Comparison of ENCODE assay signal across 24 cellular contexts in genomic region chr9:5892456-5893133, GRCh38. TPM values are rescaled to one million over a fixed set of nuclear protein-coding genes. Genes with fewer than 3 reads are reported as not detected.
A peak's percentile ranks its signal among the peaks of the same experiment; 100 is the strongest.
DNase-seq lines count a peak whose midpoint lies in the region; ATAC-seq and TF ChIP-seq lines count a peak whose summit lies in the region.
"Had no signal": no experiment of that assay in that cellular context is flagged by ENCODE, and none has a peak within 500 bp of the region (broad histone marks: within the 10 kb centered on the region; RNA-seq: fewer than 3 reads in every experiment).

No MANE protein-coding gene starts in this region.

- no peaks in the 10 kb centered on the region for H3K36me3 Mint-ChIP-seq in activated T-cell treated with anti-CD3 and anti-CD28 coated beads, Interleukin-2, amount 50 U/mL, for 72 hours (ENCODE audit: insufficient read depth in 2 of 2)

- intact Hi-C loops in left cardiac atrium (cut with DNase I) = no loop called here
- intact Hi-C loops in Right ventricle myocardium superior (cut with DNase I) = no loop called here
- intact Hi-C loops in esophagus muscularis mucosa (cut with DNase I) = no loop called here
- intact Hi-C loops in Right ventricle myocardium inferior (cut with DNase I) = no loop called here

- no peak overlapping the region for H3K4me3 ChIP-seq in RWPE2 (ENCODE audit: severe bottlenecking)
- H3K4me3 ChIP-seq in esophagus muscularis mucosa = no peak overlapping the region
- H3K4me3 ChIP-seq: GM12878, Peyer's patch had no signal

- H3K4me1 ChIP-seq in RWPE2 (ENCODE audit: insufficient read depth, poor library complexity, severe bottlenecking) = no peaks in the 10 kb centered on the region
- H3K4me1 ChIP-seq in esophagus muscularis mucosa = no peaks in the 10 kb centered on the region
- H3K4me1 ChIP-seq: Peyer's patch had no signal

- ATAC-seq in left cardiac atrium (peak; percentile 8 to 55), Right ventricle myocardium superior (ENCODE audit: poor library complexity) (no peak), RWPE2 (ENCODE audit: low read depth) (peak; percentile 70; the same call in 2 of the 3 replicates), Right ventricle myocardium inferior (no peak)
- no peak for ATAC-seq in activated T-cell treated with anti-CD3 and anti-CD28 coated beads, Interleukin-2, amount 50 U/mL, for 72 hours (replicated peaks in 1 of 2)
- ATAC-seq: GM12878; stimulated activated naive B cell treated with anti-CD40 and anti-IgM and Interleukin-4, amounts not matched to agents 10 μg/mL and 1 μg/mL and 100 μg/mL, for 72 hours had no signal

- no peak for TF ChIP-seq POLR2A in esophagus muscularis mucosa (IDR thresholded peaks at IDR 0.05; ENCODE audit: low read depth)

- H3K27ac ChIP-seq in RWPE2 (ENCODE audit: poor library complexity, severe bottlenecking) (no peak overlapping the region), esophagus muscularis mucosa (replicated peaks in 1 of 4) (no peak overlapping the region)
- H3K27ac ChIP-seq: epithelial cell of prostate, Peyer's patch had no signal

- no peak for TF ChIP-seq EP300 in esophagus muscularis mucosa (IDR thresholded peaks at IDR 0.05)

- H3K27me3 ChIP-seq in RWPE2 (ENCODE audit: insufficient read depth, poor library complexity, severe bottlenecking) (no peaks in the 10 kb centered on the region), esophagus muscularis mucosa (no peaks in the 10 kb centered on the region)
- H3K27me3 ChIP-seq: Peyer's patch had no signal

- 59% methylated on average over 7 of the region's 7 CpGs for WGBS in esophagus muscularis mucosa

- peaks cover 9% of the 10 kb centered on the region for H3K4me1 Mint-ChIP-seq in activated T-cell treated with anti-CD3 and anti-CD28 coated beads, Interleukin-2, amount 50 U/mL, for 72 hours (ENCODE audit: low read depth)
- H3K4me1 Mint-ChIP-seq: activated B cell treated with CpG ODN at 0.5 μM for 24 hours; CD4-positive, alpha-beta memory T cell; stimulated activated naive B cell treated with anti-CD40 and anti-IgM and Interleukin-4, amounts not matched to agents 10 μg/mL and 1 μg/mL and 100 μg/mL, for 72 hours had no signal

- no peak overlapping the region for H3K27ac Mint-ChIP-seq in activated T-cell treated with anti-CD3 and anti-CD28 coated beads, Interleukin-2, amount 50 U/mL, for 72 hours
- H3K27ac Mint-ChIP-seq: activated B cell treated with CpG ODN at 0.5 μM for 24 hours; stimulated activated naive B cell treated with anti-CD40 and anti-IgM and Interleukin-4, amounts not matched to agents 10 μg/mL and 1 μg/mL and 100 μg/mL, for 72 hours had no signal

- no peak overlapping the region for H3K4me3 Mint-ChIP-seq in activated T-cell treated with anti-CD3 and anti-CD28 coated beads, Interleukin-2, amount 50 U/mL, for 72 hours
- H3K4me3 Mint-ChIP-seq: activated B cell treated with CpG ODN at 0.5 μM for 24 hours; CD4-positive, alpha-beta memory T cell; stimulated activated naive B cell treated with anti-CD40 and anti-IgM and Interleukin-4, amounts not matched to agents 10 μg/mL and 1 μg/mL and 100 μg/mL, for 72 hours had no signal

- H3K36me3 ChIP-seq in RWPE2 (ENCODE audit: low read depth) (no peaks in the 10 kb centered on the region), esophagus muscularis mucosa (peaks cover 0 to 11% (median 8%) of the 10 kb centered on the region in 4 donors)

- DNase-seq in left cardiac atrium = no peak
- DNase-seq in Right ventricle myocardium superior = no peak
- DNase-seq in RWPE2 (ENCODE audit: low spot score) = no peak
- peak; percentile 77 for DNase-seq in esophagus muscularis mucosa (ENCODE audit: extremely low spot score)
- no peak for DNase-seq in HT-29 (ENCODE audit: low spot score)
- DNase-seq in activated T-cell treated with anti-CD3 and anti-CD28 coated beads, Interleukin-2, amount 50 U/mL, for 72 hours = no peak
- no peak for DNase-seq in Right ventricle myocardium inferior (ENCODE audit: missing footprints)
- DNase-seq: activated B cell treated with CpG ODN at 0.5 μM for 24 hours; activated CD4-positive, alpha-beta T cell treated with anti-CD3 and anti-CD28 coated beads, Interleukin-2, amount 50 U/mL, for 4 hours; activated gamma-delta T cell; amniotic stem cell; CD4-positive, alpha-beta memory T cell; H7; kidney; NCI-H1105; NK-92 treated with Interleukin-12 subunit alpha and Interleukin-12 subunit beta, amount 100 ng/mL, for 24 hours; occipital lobe; Peyer's patch; small intestine; stimulated activated naive B cell treated with anti-CD40 and anti-IgM and Interleukin-4, amounts not matched to agents 10 μg/mL and 1 μg/mL and 100 μg/mL, for 72 hours had no signal

- TF ChIP-seq CTCF in RWPE2 (IDR thresholded peaks at IDR 0.05; ENCODE audit: poor library complexity, severe bottlenecking) = no peak
- TF ChIP-seq CTCF in esophagus muscularis mucosa (IDR thresholded peaks at IDR 0.05) = no peak

- no peaks in the 10 kb centered on the region for H3K9me3 Mint-ChIP-seq in activated T-cell treated with anti-CD3 and anti-CD28 coated beads, Interleukin-2, amount 50 U/mL, for 72 hours
- H3K9me3 Mint-ChIP-seq: activated B cell treated with CpG ODN at 0.5 μM for 24 hours; CD4-positive, alpha-beta memory T cell; stimulated activated naive B cell treated with anti-CD40 and anti-IgM and Interleukin-4, amounts not matched to agents 10 μg/mL and 1 μg/mL and 100 μg/mL, for 72 hours had no signal

- H3K27me3 Mint-ChIP-seq in activated T-cell treated with anti-CD3 and anti-CD28 coated beads, Interleukin-2, amount 50 U/mL, for 72 hours (ENCODE audit: low read depth) = no peaks in the 10 kb centered on the region
- H3K27me3 Mint-ChIP-seq: activated B cell treated with CpG ODN at 0.5 μM for 24 hours; CD4-positive, alpha-beta memory T cell; stimulated activated naive B cell treated with anti-CD40 and anti-IgM and Interleukin-4, amounts not matched to agents 10 μg/mL and 1 μg/mL and 100 μg/mL, for 72 hours had no signal

- no peaks in the 10 kb centered on the region for H3K9me3 ChIP-seq in RWPE2 (ENCODE audit: severe bottlenecking)
- H3K9me3 ChIP-seq in esophagus muscularis mucosa = no peaks in the 10 kb centered on the region
- H3K9me3 ChIP-seq: Peyer's patch had no signal

RNA-seq across cellular contexts. Expression of gene MLANA, which starts 1.9 kb away (rescaled TPM):
- total RNA-seq in left cardiac atrium = not detected
- not detected for total RNA-seq in Right ventricle myocardium superior
- total RNA-seq in esophagus muscularis mucosa = not detected
- not detected in 2 replicates for total RNA-seq in HT-29 (2014; rRNA removed; shearing (Covaris generic))
- not detected for total RNA-seq in activated T-cell treated with anti-CD3 and anti-CD28 coated beads, Interleukin-2, amount 50 U/mL, for 72 hours
- total RNA-seq in Right ventricle myocardium inferior = not detected
- total RNA-seq: activated B cell treated with CpG ODN at 0.5 μM for 24 hours; CD4-positive, alpha-beta memory T cell; H7; kidney; occipital lobe; Peyer's patch; T-helper 2 cell treated with Interferon-gamma antibody and Interleukin-4, amounts not matched to agents 100 ng/mL and 5 ng/mL, for 36 hours; temporal lobe had no signal

RNA-seq across cellular contexts. Expression of gene ERMP1, which starts 59.7 kb away (rescaled TPM):
- total RNA-seq in left cardiac atrium (10 to 100 TPM; 17.8 to 21.3 TPM), Right ventricle myocardium superior (19.3 TPM), esophagus muscularis mucosa (1 to 10 TPM; 7.3 to 10.0 (median 9.4) TPM), Right ventricle myocardium inferior (19.9 TPM)
- total RNA-seq in HT-29 (2014; rRNA removed; shearing (Covaris generic)) = 75.8 and 85.6 TPM in 2 replicates
- 10 to 100 TPM; 17.6 to 18.1 TPM for total RNA-seq in activated T-cell treated with anti-CD3 and anti-CD28 coated beads, Interleukin-2, amount 50 U/mL, for 72 hours

Comparison
In these comparisons a context has a peak if more than half of its experiments do, and no peak if none do; other contexts are left out.
1. ATAC-seq: peak in left cardiac atrium (2 of 2) and RWPE2 (single experiment); none in Right ventricle myocardium superior (single experiment), activated T-cell treated with anti-CD3 and anti-CD28 coated beads, Interleukin-2, amount 50 U/mL, for 72 hours (0 of 2) and Right ventricle myocardium inferior (single experiment).